Comparison of ENCODE assay signal across 17 cellular contexts in genomic region chr3:30418443-30418842, GRCh38.
DNase-seq lines count a peak whose midpoint lies in the region; ATAC-seq lines count a peak whose summit lies in the region.
"Had no signal": no experiment of that assay in that cellular context is flagged by ENCODE, and none has a peak within 500 bp of the region (broad histone marks: within the 10 kb centered on the region; RNA-seq: fewer than 3 reads in every experiment).

No MANE protein-coding gene starts in this region.

- DNase-seq in EH (ENCODE audit: low read depth) = peak; percentile 47
- DNase-seq in HS-5 (ENCODE audit: low read depth) = peak; percentile 44
- peak; percentile 23 for DNase-seq in amniotic epithelial cell (ENCODE audit: low read depth)
- peak; percentile 31 for DNase-seq in fibroblast of peridontal ligament (ENCODE audit: extremely low read depth)
- no peak for DNase-seq in occipital lobe (lab: John Stamatoyannopoulos, UW)
- no peak for DNase-seq in DMS114 treated with DMSO at 0.1 percent for 48 hours (lab: John Stamatoyannopoulos, UW; ENCODE audit: unreplicated experiment)
- DNase-seq: Calu3; CD4-positive, alpha-beta memory T cell; DMS53; KBM-7; NCI-H1105 treated with DMSO at 0.1 percent for 48 hours; NCI-H1694; NCI-H510A; NCI-H748 treated with DMSO at 0.1 percent for 48 hours; OCI-M1 had no signal

- ATAC-seq in HG03432 (IDR thresholded peaks at IDR 0.05; ENCODE audit: unreplicated experiment) (no peak), GM21526 (IDR thresholded peaks at IDR 0.05; ENCODE audit: low FRiP score, unreplicated experiment) (no peak)

Comparison
In these comparisons a context has a peak if more than half of its experiments do, and no peak if none do; other contexts are left out.
1. DNase-seq: peak in EH (single experiment), HS-5 (single experiment), amniotic epithelial cell (single experiment) and fibroblast of peridontal ligament (single experiment); none in occipital lobe (single experiment) and DMS114 treated with DMSO at 0.1 percent for 48 hours (single experiment).